In the genomic region with DNA sequence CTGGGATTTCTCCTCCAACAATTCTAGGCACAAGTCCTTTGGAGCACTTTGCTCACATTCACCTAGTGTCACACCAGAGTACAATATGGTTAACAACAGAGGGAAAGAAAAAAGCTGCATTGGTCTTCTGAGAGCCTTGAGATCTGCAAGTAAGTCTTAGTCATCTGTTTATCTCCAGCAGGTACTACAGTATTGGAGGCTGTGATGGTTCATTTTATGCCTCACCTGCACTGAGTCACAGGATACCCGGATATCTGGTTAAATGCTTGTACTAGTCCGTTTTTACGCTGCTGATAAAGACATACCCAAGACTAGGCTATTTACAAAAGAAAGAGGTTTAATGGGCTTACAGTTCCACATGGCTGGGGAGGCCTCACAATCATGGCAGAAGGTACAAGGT, we compare ENCODE assay signal across 26 cellular contexts.
"Had no signal": no experiment of that assay in that cellular context is flagged by ENCODE, and none has a peak within 500 bp of the region (broad histone marks: within the 10 kb centered on the region; RNA-seq: fewer than 3 reads in every experiment).

No MANE protein-coding gene starts in this region.

- H3K27ac Mint-ChIP-seq: naive thymus-derived CD4-positive, alpha-beta T cell; nephron; neural progenitor cell; progenitor cell of endocrine pancreas; stimulated activated naive B cell treated with anti-CD40 and anti-IgM and Interleukin-4, amounts not matched to agents 10 μg/mL and 1 μg/mL and 100 μg/mL, for 72 hours; stimulated activated naive CD8-positive, alpha-beta T cell treated with anti-CD3 and anti-CD28 coated beads, Interleukin-15, Interleukin-2, amounts not matched to agents 100 ng/mL and 50 ng/mL, for 24 hours had no signal

- H3K4me3 ChIP-seq: coronary artery, gastroesophageal sphincter, heart left ventricle, hepatocyte, left lung, neural progenitor cell, right lobe of liver, thoracic aorta, tibial nerve, upper lobe of left lung had no signal

- H3K27me3 ChIP-seq: gastroesophageal sphincter, heart left ventricle, hepatocyte, left lung, neural progenitor cell, right lobe of liver, tibial nerve, upper lobe of left lung had no signal

- H3K36me3 ChIP-seq: gastroesophageal sphincter, heart left ventricle, left lung, neural progenitor cell, right lobe of liver, thoracic aorta, tibial nerve, upper lobe of left lung had no signal

- H3K79me2 ChIP-seq: hepatocyte, parathyroid adenoma had no signal

- H3K9ac ChIP-seq: neural progenitor cell, parathyroid adenoma had no signal

- H3K4me1 Mint-ChIP-seq: naive thymus-derived CD4-positive, alpha-beta T cell; nephron; stimulated activated naive B cell treated with anti-CD40 and anti-IgM and Interleukin-4, amounts not matched to agents 10 μg/mL and 1 μg/mL and 100 μg/mL, for 72 hours had no signal

- H2AFZ ChIP-seq: hepatocyte, neural progenitor cell, parathyroid adenoma had no signal

- H3K27ac ChIP-seq: coronary artery, gastroesophageal sphincter, heart left ventricle, hepatocyte, left lung, neural progenitor cell, parathyroid adenoma, right lobe of liver, thoracic aorta, tibial nerve, upper lobe of left lung had no signal

- H3K4me2 ChIP-seq: hepatocyte, neural progenitor cell had no signal

- H3K4me1 ChIP-seq: gastroesophageal sphincter, heart left ventricle, left lung, neural progenitor cell, parathyroid adenoma, right lobe of liver, upper lobe of left lung had no signal

- H3K4me3 Mint-ChIP-seq: naive thymus-derived CD4-positive, alpha-beta T cell; nephron; neural progenitor cell; stimulated activated naive B cell treated with anti-CD40 and anti-IgM and Interleukin-4, amounts not matched to agents 10 μg/mL and 1 μg/mL and 100 μg/mL, for 72 hours; stimulated activated naive CD8-positive, alpha-beta T cell treated with anti-CD3 and anti-CD28 coated beads, Interleukin-15, Interleukin-2, amounts not matched to agents 100 ng/mL and 50 ng/mL, for 24 hours had no signal

- H3K36me3 Mint-ChIP-seq: naive thymus-derived CD4-positive, alpha-beta T cell; neural progenitor cell; stimulated activated naive B cell treated with anti-CD40 and anti-IgM and Interleukin-4, amounts not matched to agents 10 μg/mL and 1 μg/mL and 100 μg/mL, for 72 hours had no signal

- H3K9me3 Mint-ChIP-seq: nephron had no signal

- DNase-seq: dermis blood vessel endothelial cell; effector memory CD4-positive, alpha-beta T cell; foreskin fibroblast; heart left ventricle; kidney; left cardiac atrium; left lung; mesendoderm; midbrain; naive thymus-derived CD4-positive, alpha-beta T cell; right lobe of liver; small intestine; stimulated activated CD4-positive, alpha-beta T cell treated with anti-CD3 and anti-CD28 coated beads, Interleukin-15, amount 100 ng/mL, for 24 hours; stimulated activated CD4-positive, alpha-beta T cell treated with anti-CD3 and anti-CD28 coated beads, Interleukin-2, amount 100 ng/mL, for 48 hours; stimulated activated naive B cell treated with anti-CD40 and anti-IgM and Interleukin-4, amounts not matched to agents 10 μg/mL and 1 μg/mL and 100 μg/mL, for 72 hours; upper lobe of left lung had no signal

- H3K9me3 ChIP-seq: gastroesophageal sphincter, heart left ventricle, left lung, right lobe of liver, thoracic aorta, tibial nerve, upper lobe of left lung had no signal

- H3K27me3 Mint-ChIP-seq: naive thymus-derived CD4-positive, alpha-beta T cell; progenitor cell of endocrine pancreas; stimulated activated naive B cell treated with anti-CD40 and anti-IgM and Interleukin-4, amounts not matched to agents 10 μg/mL and 1 μg/mL and 100 μg/mL, for 72 hours; stimulated activated naive CD8-positive, alpha-beta T cell treated with anti-CD3 and anti-CD28 coated beads, Interleukin-15, Interleukin-2, amounts not matched to agents 100 ng/mL and 50 ng/mL, for 24 hours had no signal

- ATAC-seq: gastroesophageal sphincter; heart left ventricle; left cardiac atrium; left lung; naive thymus-derived CD4-positive, alpha-beta T cell; right lobe of liver; stimulated activated naive B cell treated with anti-CD40 and anti-IgM and Interleukin-4, amounts not matched to agents 10 μg/mL and 1 μg/mL and 100 μg/mL, for 72 hours had no signal
